In the genomic region with DNA sequence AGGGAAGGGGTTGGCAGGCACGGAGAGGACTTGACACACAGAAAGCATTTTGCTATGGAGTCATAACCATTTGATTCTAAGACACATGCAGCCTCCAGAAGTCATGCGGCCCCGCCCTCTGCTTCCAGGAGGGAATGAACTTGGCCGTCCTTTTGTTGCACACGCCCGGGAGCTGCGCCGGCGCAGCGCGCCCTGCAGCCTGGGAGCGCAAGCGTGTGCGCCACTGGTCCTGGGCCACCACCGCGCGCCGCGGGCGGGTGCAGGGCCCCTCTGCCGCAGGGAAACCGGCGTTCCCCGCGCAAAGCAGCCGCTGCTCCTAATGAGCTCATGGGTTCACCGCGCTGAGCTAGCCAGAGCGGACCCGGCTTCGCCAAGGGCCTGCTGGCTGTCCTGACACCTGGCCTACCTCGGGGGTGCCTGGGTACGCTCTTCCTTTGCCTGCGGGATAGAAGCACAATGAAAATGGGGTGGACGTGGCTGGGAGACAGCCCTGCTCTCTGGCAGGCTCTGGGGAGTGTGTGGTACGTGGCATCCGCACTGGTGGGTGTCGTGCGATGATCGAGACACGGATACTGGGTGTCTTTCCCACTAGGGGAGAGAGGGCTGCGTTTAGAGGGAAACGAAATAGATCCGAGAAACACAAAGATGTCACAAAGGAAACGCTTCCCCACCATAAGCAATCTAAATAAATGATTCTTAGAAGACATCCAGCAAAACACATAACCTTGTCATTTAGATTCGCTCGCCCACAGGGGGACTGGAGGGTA, we compare ENCODE assay signal across 8 cellular contexts. TPM values are rescaled to one million over a fixed set of nuclear protein-coding genes. Genes with fewer than 3 reads are reported as not detected.
DNase-seq lines count a peak whose midpoint lies in the region; ATAC-seq and TF ChIP-seq lines count a peak whose summit lies in the region.

No MANE protein-coding gene starts in this region.

- H4K8ac ChIP-seq in H9 (replicated peaks; ENCODE audit: insufficient read length, low read depth, low read length): no peak overlapping the region

- H3K27me3 Mint-ChIP-seq in H9 (ENCODE audit: low read depth): peaks cover 60% of the 10 kb centered on the region
- H3K27me3 Mint-ChIP-seq in activated naive CD4-positive, alpha-beta T cell treated with anti-CD3 and anti-CD28 coated beads, Interleukin-2, amount 50 U/mL, for 24 hours: peaks cover 20% of the 10 kb centered on the region
- H3K27me3 Mint-ChIP-seq in natural killer cell treated with Interleukin-12 subunit alpha and Interleukin-12 subunit beta and Interleukin-15 and Interleukin-18, amount 100 ng/mL, for 72 hours: peaks cover 37 to 44% of the 10 kb centered on the region in 2 donors

- no peaks in the 10 kb centered on the region for H3K79me2 ChIP-seq in H9 (ENCODE audit: insufficient read depth, low read length)

- no peak overlapping the region for H2BK20ac ChIP-seq in H9 (ENCODE audit: low read depth, low read length, poor library complexity, severe bottlenecking)

- DNase-seq in H9 (peak; percentile 80), NCI-H82 (lab: John Stamatoyannopoulos, UW) (peak; percentile 73), upper lobe of left lung (peak; percentile 31 to 90)
- no peak for DNase-seq in natural killer cell treated with Interleukin-12 subunit alpha and Interleukin-12 subunit beta and Interleukin-15 and Interleukin-18, amount 100 ng/mL, for 72 hours (ENCODE audit: low spot score)

- no peaks in the 10 kb centered on the region for H3K9me3 Mint-ChIP-seq in H9
- H3K9me3 Mint-ChIP-seq in activated naive CD4-positive, alpha-beta T cell treated with anti-CD3 and anti-CD28 coated beads, Interleukin-2, amount 50 U/mL, for 24 hours: no peaks in the 10 kb centered on the region
- no peaks in the 10 kb centered on the region for H3K9me3 Mint-ChIP-seq in natural killer cell treated with Interleukin-12 subunit alpha and Interleukin-12 subunit beta and Interleukin-15 and Interleukin-18, amount 100 ng/mL, for 72 hours

- no peaks in the 10 kb centered on the region for H3K36me3 Mint-ChIP-seq in H9 (ENCODE audit: insufficient read depth in 1 of 3, low read depth in 3 of 3)
- H3K36me3 Mint-ChIP-seq in activated naive CD4-positive, alpha-beta T cell treated with anti-CD3 and anti-CD28 coated beads, Interleukin-2, amount 50 U/mL, for 24 hours: no peaks in the 10 kb centered on the region
- no peaks in the 10 kb centered on the region for H3K36me3 Mint-ChIP-seq in natural killer cell treated with Interleukin-12 subunit alpha and Interleukin-12 subunit beta and Interleukin-15 and Interleukin-18, amount 100 ng/mL, for 72 hours

- H4K20me1 ChIP-seq in H9 (ENCODE audit: control insufficient read depth, insufficient read depth, insufficient read length): no peaks in the 10 kb centered on the region

- no peak overlapping the region for H3K4ac ChIP-seq in H9 (ENCODE audit: low read depth, low read length)

- no peaks in the 10 kb centered on the region for H3K9me3 ChIP-seq in H9 (ENCODE audit: control insufficient read depth, low read depth, low read length)
- H3K9me3 ChIP-seq in gastroesophageal sphincter: no peaks in the 10 kb centered on the region
- no peaks in the 10 kb centered on the region for H3K9me3 ChIP-seq in upper lobe of left lung

- H3K4me2 ChIP-seq in H9 (ENCODE audit: insufficient read depth, insufficient read length, low read length): peak overlapping the region; percentile 100

- H3K27ac ChIP-seq in C4-2B (peak overlapping the region; percentile 81), H9 (ENCODE audit: insufficient read length, low read depth, low read length) (no peak overlapping the region), gastroesophageal sphincter (peak overlapping the region; percentile 88 to 93 (median 92)), upper lobe of left lung (peak overlapping the region in 2 of 4 donors; percentile 39 to 58)

- H4K91ac ChIP-seq in H9 (ENCODE audit: insufficient read length, low read depth, low read length): no peak overlapping the region

- no peak overlapping the region for H2BK5ac ChIP-seq in H9 (ENCODE audit: insufficient read length, low read length)

- no peak overlapping the region for H2AK5ac ChIP-seq in H9 (ENCODE audit: insufficient read length, low read length)

- no peak overlapping the region for H3K23ac ChIP-seq in H9 (ENCODE audit: insufficient read length, low read depth, low read length)

- H3K18ac ChIP-seq in H9 (ENCODE audit: insufficient read length, low read depth, low read length): no peak overlapping the region

- H3K36me3 ChIP-seq in gastroesophageal sphincter (no peaks in the 10 kb centered on the region), upper lobe of left lung (no peaks in the 10 kb centered on the region)

- ATAC-seq in gastroesophageal sphincter (peak; percentile 90), upper lobe of left lung (ENCODE audit: low FRiP score in 2 of 2) (peak; percentile 77 to 95), HG02885 (IDR thresholded peaks at IDR 0.05; ENCODE audit: poor library complexity, unreplicated experiment) (no peak)
- ATAC-seq in natural killer cell treated with Interleukin-12 subunit alpha and Interleukin-12 subunit beta and Interleukin-15 and Interleukin-18, amount 100 ng/mL, for 72 hours: peak; percentile 51 to 60

- H4K5ac ChIP-seq in H9 (ENCODE audit: insufficient read length, low read depth, low read length): no peak overlapping the region

- H3T11ph ChIP-seq in H9 (ENCODE audit: low read length): no peak overlapping the region

- H3K4me3 ChIP-seq in gastroesophageal sphincter: peak overlapping the region; percentile 77 to 92
- peak overlapping the region; percentile 32 to 65 (median 59) for H3K4me3 ChIP-seq in upper lobe of left lung

- H3K27ac Mint-ChIP-seq in H9: 0 out of 7 replicates have a peak overlapping the region, but pooled peaks of 1 of the 3 experiments have one; percentile 66
- peak overlapping the region; percentile 80 for H3K27ac Mint-ChIP-seq in activated naive CD4-positive, alpha-beta T cell treated with anti-CD3 and anti-CD28 coated beads, Interleukin-2, amount 50 U/mL, for 24 hours
- H3K27ac Mint-ChIP-seq in natural killer cell treated with Interleukin-12 subunit alpha and Interleukin-12 subunit beta and Interleukin-15 and Interleukin-18, amount 100 ng/mL, for 72 hours: no peak overlapping the region

- no peaks in the 10 kb centered on the region for H3K79me1 ChIP-seq in H9 (ENCODE audit: insufficient read depth, low read depth, low read length, poor library complexity, severe bottlenecking)

- no peak overlapping the region for H2BK12ac ChIP-seq in H9 (ENCODE audit: insufficient read length, low read depth, low read length)

- H3K4me1 Mint-ChIP-seq in H9: peaks cover 25 to 32% of the 10 kb centered on the region in 2 experiments
- peaks cover 13% of the 10 kb centered on the region for H3K4me1 Mint-ChIP-seq in activated naive CD4-positive, alpha-beta T cell treated with anti-CD3 and anti-CD28 coated beads, Interleukin-2, amount 50 U/mL, for 24 hours
- peaks cover 10 to 12% of the 10 kb centered on the region in 2 donors for H3K4me1 Mint-ChIP-seq in natural killer cell treated with Interleukin-12 subunit alpha and Interleukin-12 subunit beta and Interleukin-15 and Interleukin-18, amount 100 ng/mL, for 72 hours (ENCODE audit: low read depth in 2 of 2)

- peaks cover 12% of the 10 kb centered on the region for H3K23me2 ChIP-seq in H9 (ENCODE audit: insufficient read length, low read depth, low read length, poor library complexity, severe bottlenecking)

- no peak overlapping the region for H3K56ac ChIP-seq in H9 (ENCODE audit: insufficient read length, low read depth, low read length)

- TF ChIP-seq EP300 in gastroesophageal sphincter (IDR thresholded peaks at IDR 0.05) (no peak), upper lobe of left lung (IDR thresholded peaks at IDR 0.05) (no peak)

- WGBS in H9 (ENCODE audit: extremely low coverage, insufficient read length, low lambda C conversion rate): no CpG with 5 or more reads among the region's 47 CpGs
- WGBS in gastroesophageal sphincter (ENCODE audit: low coverage in 1 of 2), 2 donors: 0 to 1% methylated on average over 4 to 14 of the region's 47 CpGs
- 1 to 2% methylated on average over 16 to 47 of the region's 47 CpGs for WGBS in upper lobe of left lung, 2 donors

- H3K27me3 ChIP-seq in H9 (ENCODE audit: insufficient read depth, low read length) (peaks cover 16% of the 10 kb centered on the region; the same call in 1 of the 2 replicates), gastroesophageal sphincter (no peaks in the 10 kb centered on the region), upper lobe of left lung (peaks cover 0 to 14% (median 6%) of the 10 kb centered on the region in 4 donors)

- H3K14ac ChIP-seq in H9 (ENCODE audit: insufficient read depth, low read length): no peak overlapping the region

- TF ChIP-seq POLR2A in gastroesophageal sphincter (IDR thresholded peaks at IDR 0.05) (peak; percentile 42 to 59), upper lobe of left lung (IDR thresholded peaks at IDR 0.05) (no peak)

- no peak overlapping the region for H2BK120ac ChIP-seq in H9 (ENCODE audit: low read depth, low read length, poor library complexity, severe bottlenecking)

- H2BK15ac ChIP-seq in H9 (ENCODE audit: low read depth, low read length): no peak overlapping the region

- H3K9ac ChIP-seq in H9 (ENCODE audit: extremely low read depth, insufficient read length, low read length): peak overlapping the region; percentile 24

- peak overlapping the region; percentile 76 to 90 for H3K4me3 Mint-ChIP-seq in H9
- peak overlapping the region; percentile 92 for H3K4me3 Mint-ChIP-seq in activated naive CD4-positive, alpha-beta T cell treated with anti-CD3 and anti-CD28 coated beads, Interleukin-2, amount 50 U/mL, for 24 hours
- peak overlapping the region; percentile 84 for H3K4me3 Mint-ChIP-seq in natural killer cell treated with Interleukin-12 subunit alpha and Interleukin-12 subunit beta and Interleukin-15 and Interleukin-18, amount 100 ng/mL, for 72 hours

- H2AFZ ChIP-seq in H9 (ENCODE audit: low read length): peak overlapping the region; percentile 67

- no peak for TF ChIP-seq CTCF in C4-2B (conservative IDR thresholded peaks at IDR 0.05)
- TF ChIP-seq CTCF in H9 (conservative IDR thresholded peaks at IDR 0.05): 0 out of 3 replicates have a peak, but pooled peaks have one; percentile 7
- peak in 1 of 4 experiments; percentile 53 for TF ChIP-seq CTCF in gastroesophageal sphincter (IDR thresholded peaks at IDR 0.05)
- TF ChIP-seq CTCF in upper lobe of left lung (IDR thresholded peaks at IDR 0.05): no peak

- H3K4me1 ChIP-seq in H9 (ENCODE audit: insufficient read depth, low read length): 0 out of 2 replicates have a peak, but pooled peaks cover 3% of the 10 kb centered on the region
- H3K4me1 ChIP-seq in gastroesophageal sphincter: peaks cover 4 to 40% (median 4%) of the 10 kb centered on the region in 3 donors
- peaks cover 13 to 21% (median 14%) of the 10 kb centered on the region in 4 donors for H3K4me1 ChIP-seq in upper lobe of left lung

RNA-seq across cellular contexts. Expression of a gene that starts 0.7 kb away (rescaled TPM):
- 41.6 and 50.2 TPM in 2 replicates for total RNA-seq in H9 (2021)
- total RNA-seq in gastroesophageal sphincter: 100 to 1,000 TPM in 1 of 4 donors, 10 to 100 TPM in 3; 37.3 to 120 (median 51.5) TPM
- 10 to 100 TPM; 52.7 to 62.1 TPM for total RNA-seq in natural killer cell treated with Interleukin-12 subunit alpha and Interleukin-12 subunit beta and Interleukin-15 and Interleukin-18, amount 100 ng/mL, for 72 hours
- 10 to 100 TPM in 5 of 6 donors, 1 to 10 TPM in 1; 6.4 to 39.8 (median 23.4) TPM for total RNA-seq in upper lobe of left lung

RNA-seq across cellular contexts. Expression of a gene that starts 54.1 kb away (rescaled TPM):
- total RNA-seq in H9 (2021) (35.4 and 37.0 TPM in 2 replicates), gastroesophageal sphincter (10 to 100 TPM; 19.5 to 34.9 (median 27.4) TPM), upper lobe of left lung (10 to 100 TPM; 17.2 to 42.1 (median 32.9) TPM)
- total RNA-seq in natural killer cell treated with Interleukin-12 subunit alpha and Interleukin-12 subunit beta and Interleukin-15 and Interleukin-18, amount 100 ng/mL, for 72 hours: 10 to 100 TPM; 44.6 to 63.5 TPM

Comparison
In these comparisons a context has a peak if more than half of its experiments do, and no peak if none do; other contexts are left out.
1. POLR2A ChIP-seq: peak in gastroesophageal sphincter (2 of 2); none in upper lobe of left lung (0 of 4).
2. Peak in every context shown above with its lines, with median percentiles within 50 percentile points of each other: H3K4me3 Mint-ChIP-seq.